Comparison of ENCODE assay signal across 8 cellular contexts in the genomic region with DNA sequence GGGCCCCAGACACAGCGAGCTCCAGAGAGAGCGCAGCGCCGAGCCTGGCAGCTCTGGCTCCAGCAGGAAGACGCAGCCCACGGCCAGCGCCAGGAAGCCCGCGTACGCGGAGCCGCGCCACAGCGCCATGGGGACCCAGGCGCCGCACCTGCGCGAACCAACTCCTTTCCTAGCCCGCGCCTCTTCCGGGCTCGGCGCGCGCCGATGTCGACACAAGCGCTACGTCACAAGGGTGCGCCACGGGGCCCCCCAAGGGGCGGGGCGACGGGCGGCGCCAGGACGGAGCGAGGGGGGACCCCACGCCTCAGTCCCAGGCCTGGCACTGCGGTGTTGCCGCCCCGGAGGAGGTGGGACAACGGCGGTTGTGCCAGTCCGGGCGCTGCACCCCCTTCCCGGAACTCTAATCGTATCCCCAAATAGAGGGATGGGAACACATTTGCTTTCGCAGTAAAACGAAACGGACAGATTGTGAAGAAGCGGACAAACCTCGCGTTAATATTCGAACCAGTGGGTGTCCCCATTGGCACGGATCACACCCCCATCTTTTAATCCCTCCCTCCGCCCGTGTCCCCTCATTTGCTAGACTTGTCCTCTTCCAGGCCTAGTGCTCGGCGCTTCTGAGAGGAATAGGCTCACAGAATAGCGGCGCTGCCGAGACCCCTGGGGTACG. TPM values are rescaled to one million over a fixed set of nuclear protein-coding genes. Genes with fewer than 3 reads are reported as not detected.
DNase-seq lines count a peak whose midpoint lies in the region; ATAC-seq, FAIRE-seq and TF ChIP-seq lines count a peak whose summit lies in the region.

A gene (minus strand): TSS at position 196 of the 670 bp plus-strand sequence. CDS start 67 bp downstream, at position 129.

- peak within 1 kb of the TSS; percentile 85 to 94 (median 93) for H3K4me3 ChIP-seq in HepG2 (replicated peaks in 1 of 3; ENCODE audit: insufficient read depth in 1 of 3, low read depth in 2 of 3, low read length in 3 of 3)

- H3K4me1 ChIP-seq in HepG2 (ENCODE audit: insufficient read depth, low read length), result peaks cover 46% of the 10 kb centered on the region

- H3K9me3 Mint-ChIP-seq in dendritic cell treated with granulocyte-macrophage colony-stimulating factor and Interleukin-4, amounts not matched to agents 40 ng/mL and 50 ng/mL, for 4 days, result no peaks in the 10 kb centered on the region

- no TSS peak for BruUV-seq in HepG2 (replicated peaks; lab: Mats Ljungman, UMichigan)

- peak within 1 kb of the TSS; percentile 98 for H3K4me2 ChIP-seq in HepG2 (ENCODE audit: low read depth, low read length)

- ATAC-seq in GM19397 (IDR thresholded peaks at IDR 0.05; ENCODE audit: unreplicated experiment) (peak; percentile 86), HG03565 (IDR thresholded peaks at IDR 0.05; ENCODE audit: unreplicated experiment) (peak; percentile 67), HepG2 (peak; percentile 87)

- CTCF ChIA-PET in HepG2 (lab: Yijun Ruan, JAX; ENCODE audit: low intra/inter-chr PET ratio, low total read pairs), result no interaction called here

- H3K79me2 ChIP-seq in HepG2 (ENCODE audit: insufficient read depth, low read length), result peaks cover 34% of the 10 kb centered on the region

- intact Hi-C loops in dendritic cell treated with granulocyte-macrophage colony-stimulating factor and Interleukin-4, amounts not matched to agents 40 ng/mL and 50 ng/mL, for 4 days (cut with micrococcal nuclease), result loop anchor here (10.0 kb wide), 1 partner anchor 901 kb away; a partner anchor contains a TSS
- intact Hi-C loops in HepG2 (cut with micrococcal nuclease; ENCODE audit: unreplicated experiment), result loop anchor here (5.0 kb wide), 2 partner anchors 61 to 269 kb away; a partner anchor contains a TSS

- peak; percentile 97 for DNase-seq in CD1c-positive myeloid dendritic cell (ENCODE audit: extremely low spot score)
- DNase-seq in NCI-H774 (lab: John Stamatoyannopoulos, UW), result peak; percentile 93
- DNase-seq in activated CD4-positive, alpha-beta T cell treated with anti-CD3 and anti-CD28 coated beads, Interleukin-2, amount 50 U/mL, for 4 hours, result peak; percentile 88
- DNase-seq in HepG2 (ENCODE audit: low spot score), result peak; percentile 73
- DNase-seq in stimulated activated CD4-positive, alpha-beta T cell treated with anti-CD3 and anti-CD28 coated beads, Interleukin-2, amount 100 ng/mL, for 48 hours, result peak; percentile 94 to 95

- POLR2A ChIA-PET in HepG2 (lab: Yijun Ruan, JAX), result interaction anchor here (1.0 kb wide), 2 partner anchors 33 to 295 kb away, joined by 3 read pairs; no protein-coding TSS in a partner anchor

- peak within 1 kb of the TSS; percentile 89 for H3K4me3 Mint-ChIP-seq in dendritic cell treated with granulocyte-macrophage colony-stimulating factor and Interleukin-4, amounts not matched to agents 40 ng/mL and 50 ng/mL, for 4 days

- peaks cover 0 to 4% of the 10 kb centered on the region in 2 experiments; a peak in 1 of 5 replicates for H3K27me3 ChIP-seq in HepG2 (ENCODE audit: control insufficient read depth in 1 of 2, insufficient read depth in 2 of 2, low read length in 2 of 2)

- H3K27me3 Mint-ChIP-seq in dendritic cell treated with granulocyte-macrophage colony-stimulating factor and Interleukin-4, amounts not matched to agents 40 ng/mL and 50 ng/mL, for 4 days, result no peaks in the 10 kb centered on the region

- WGBS in HepG2 (ENCODE audit: low lambda C conversion rate), result 0% methylated on average over 4 of the region's 64 CpGs

- H4K20me1 ChIP-seq in HepG2 (ENCODE audit: insufficient read depth, low read length), result no peaks in the 10 kb centered on the region; the same call in 1 of the 2 replicates

- in situ Hi-C loops in HepG2 (cut with HindIII; ENCODE audit: extremely low pct_ligation_motif_present, low pct_unique_long_range_greater_than_20kb), result no loop called here

- peak within 1 kb of the TSS; percentile 77 for H3K27ac ChIP-seq in HepG2 (ENCODE audit: extremely low read length, insufficient read depth, low read length)

- no peaks in the 10 kb centered on the region for H3K9me3 ChIP-seq in HepG2 (ENCODE audit: low read length)

- peak within 1 kb of the TSS; percentile 86 for H3K9ac ChIP-seq in HepG2 (ENCODE audit: insufficient read depth, low read depth, low read length)

- peaks cover 64% of the 10 kb centered on the region for H3K4me1 Mint-ChIP-seq in dendritic cell treated with granulocyte-macrophage colony-stimulating factor and Interleukin-4, amounts not matched to agents 40 ng/mL and 50 ng/mL, for 4 days (ENCODE audit: low read depth)

- peak within 1 kb of the TSS; percentile 67 for H2AFZ ChIP-seq in HepG2 (ENCODE audit: low read length)

- peak; percentile 9; the same call in 1 of the 2 replicates for TF ChIP-seq CTCF in HepG2 (CRISPR knock-in tag; IDR thresholded peaks at IDR 0.05)

- peak; percentile 92 to 96 for TF ChIP-seq POLR2A in HepG2 (IDR thresholded peaks at IDR 0.05; ENCODE audit: insufficient read depth in 1 of 2, low read depth in 2 of 2, low read length in 2 of 2)

- peaks cover 0 to 3% of the 10 kb centered on the region in 2 experiments; a peak in 2 of 5 replicates for H3K36me3 ChIP-seq in HepG2 (replicated peaks in 1 of 2; ENCODE audit: control insufficient read depth in 1 of 2, insufficient read depth in 2 of 2, low read length in 2 of 2)

- H3K36me3 Mint-ChIP-seq in dendritic cell treated with granulocyte-macrophage colony-stimulating factor and Interleukin-4, amounts not matched to agents 40 ng/mL and 50 ng/mL, for 4 days (ENCODE audit: low read depth), result peaks cover 46% of the 10 kb centered on the region

- peak; percentile 49 to 63; a peak in 2 of 4 replicates for TF ChIP-seq EP300 in HepG2 (IDR thresholded peaks at IDR 0.05; ENCODE audit: low read depth in 2 of 2, low read length in 2 of 2)
- TF ChIP-seq EP300 in HepG2 (CRISPR knock-in tag; IDR thresholded peaks at IDR 0.05; ENCODE audit: borderline replicate concordance), result peak; percentile 67; the same call in 1 of the 2 replicates

- peak within 1 kb of the TSS; percentile 96 for H3K27ac Mint-ChIP-seq in dendritic cell treated with granulocyte-macrophage colony-stimulating factor and Interleukin-4, amounts not matched to agents 40 ng/mL and 50 ng/mL, for 4 days

- no peak for FAIRE-seq in HepG2 (lab: Jason Lieb, UNC)

- 0 out of 2 replicates have a peak, but pooled peaks have one; percentile 38 for TF ChIP-seq RAD21 in HepG2 (CRISPR knock-in tag; IDR thresholded peaks at IDR 0.05)

TF ChIP-seq in HepG2, 621 proteins besides CTCF, POLR2A, EP300 and RAD21 (continues in another document):
- no peak for TF ChIP-seq RFX1 (IDR thresholded peaks at IDR 0.05)
- 0 out of 2 replicates have a peak, but pooled peaks have one; percentile 78 for TF ChIP-seq ZSCAN30 (CRISPR knock-in tag; IDR thresholded peaks at IDR 0.05)
- peak; percentile 43 for TF ChIP-seq SKI (IDR thresholded peaks at IDR 0.05; ENCODE audit: partially characterized antibody)
- no peak for TF ChIP-seq ZNF737 (CRISPR knock-in tag; IDR thresholded peaks at IDR 0.05; ENCODE audit: borderline replicate concordance)
- peak; percentile 90 for TF ChIP-seq ZFY (CRISPR knock-in tag; IDR thresholded peaks at IDR 0.05)
- 0 out of 2 replicates have a peak, but pooled peaks have one; percentile 22 for TF ChIP-seq BHLHE40 (IDR thresholded peaks at IDR 0.05; ENCODE audit: low read length)
- peak; percentile 73; the same call in 1 of the 2 replicates for TF ChIP-seq HOXA9 (CRISPR knock-in tag; IDR thresholded peaks at IDR 0.05; ENCODE audit: borderline replicate concordance)
- TF ChIP-seq KLF12 (CRISPR knock-in tag; IDR thresholded peaks at IDR 0.05; ENCODE audit: borderline replicate concordance), result peak; percentile 57
- TF ChIP-seq, protein P1, sequence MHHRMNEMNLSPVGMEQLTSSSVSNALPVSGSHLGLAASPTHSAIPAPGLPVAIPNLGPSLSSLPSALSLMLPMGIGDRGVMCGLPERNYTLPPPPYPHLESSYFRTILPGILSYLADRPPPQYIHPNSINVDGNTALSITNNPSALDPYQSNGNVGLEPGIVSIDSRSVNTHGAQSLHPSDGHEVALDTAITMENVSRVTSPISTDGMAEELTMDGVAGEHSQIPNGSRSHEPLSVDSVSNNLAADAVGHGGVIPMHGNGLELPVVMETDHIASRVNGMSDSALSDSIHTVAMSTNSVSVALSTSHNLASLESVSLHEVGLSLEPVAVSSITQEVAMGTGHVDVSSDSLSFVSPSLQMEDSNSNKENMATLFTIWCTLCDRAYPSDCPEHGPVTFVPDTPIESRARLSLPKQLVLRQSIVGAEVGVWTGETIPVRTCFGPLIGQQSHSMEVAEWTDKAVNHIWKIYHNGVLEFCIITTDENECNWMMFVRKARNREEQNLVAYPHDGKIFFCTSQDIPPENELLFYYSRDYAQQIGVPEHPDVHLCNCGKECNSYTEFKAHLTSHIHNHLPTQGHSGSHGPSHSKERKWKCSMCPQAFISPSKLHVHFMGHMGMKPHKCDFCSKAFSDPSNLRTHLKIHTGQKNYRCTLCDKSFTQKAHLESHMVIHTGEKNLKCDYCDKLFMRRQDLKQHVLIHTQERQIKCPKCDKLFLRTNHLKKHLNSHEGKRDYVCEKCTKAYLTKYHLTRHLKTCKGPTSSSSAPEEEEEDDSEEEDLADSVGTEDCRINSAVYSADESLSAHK (CRISPR knock-in tag; IDR thresholded peaks at IDR 0.05; ENCODE audit: borderline replicate concordance), result no peak

RNA-seq across cellular contexts. Expression of the gene that starts here (rescaled TPM):
- total RNA-seq in HepG2 (2016; rRNA removed; fragmentation: Illumina TruSeq; extraction: Trizol), result 33.5 and 67.5 TPM in 2 replicates
- total RNA-seq in HepG2 (2016; cell fraction: cytosol; rRNA removed; fragmentation: Illumina TruSeq; extraction: Trizol; ENCODE audit: low read depth), result 22.4 and 27.1 TPM in 2 replicates
- 32.0 and 67.5 TPM in 2 replicates for total RNA-seq in HepG2 (2016; cell fraction: insoluble cytoplasmic fraction; rRNA removed; fragmentation: Illumina TruSeq; extraction: Trizol)
- total RNA-seq in HepG2 (2016; cell fraction: membrane; rRNA removed; fragmentation: Illumina TruSeq; extraction: Trizol), result 22.2 and 23.4 TPM in 2 replicates
- 67.5 and 93.2 TPM in 2 replicates for total RNA-seq in HepG2 (2016; cell fraction: nucleus; rRNA removed; fragmentation: Illumina TruSeq; extraction: Trizol)
- 59.4 and 61.6 TPM in 2 replicates for polyA plus RNA-seq in HepG2 (2011; rRNA removed)
- polyA plus RNA-seq in HepG2 (2011; cell fraction: cytosol; rRNA removed), result 41.8 and 45.0 TPM in 2 replicates
- polyA plus RNA-seq in HepG2 (2011; cell fraction: nucleus; rRNA removed), result 62.2 and 69.8 TPM in 2 replicates
- polyA plus RNA-seq in HepG2 (2012), result 29.7 and 33.7 TPM in 2 replicates
- polyA plus RNA-seq in HepG2 (2016; cell fraction: cytosol; fragmentation: Illumina TruSeq; extraction: Trizol; ENCODE audit: low read depth), result 4.6 and 4.9 TPM in 2 replicates
- polyA plus RNA-seq in HepG2 (2016; cell fraction: insoluble cytoplasmic fraction; fragmentation: Illumina TruSeq; extraction: Trizol; ENCODE audit: low read depth), result 25.8 and 28.0 TPM in 2 replicates
- polyA plus RNA-seq in HepG2 (2016; cell fraction: membrane; fragmentation: Illumina TruSeq; extraction: Trizol; ENCODE audit: low read depth), result 10.4 and 11.2 TPM in 2 replicates
- polyA plus RNA-seq in HepG2 (2016; cell fraction: nucleus; fragmentation: Illumina TruSeq; extraction: Trizol; ENCODE audit: insufficient read depth, low read depth), result 113 and 118 TPM in 2 replicates
- polyA minus RNA-seq in HepG2 (2011; rRNA and poly(A)+ RNA removed; ENCODE audit: low replicate concordance), result 47.4 and 81.7 TPM in 2 replicates
- polyA minus RNA-seq in HepG2 (2011; cell fraction: cytosol; rRNA and poly(A)+ RNA removed), result 17.2 and 21.0 TPM in 2 replicates
- 86.3 and 91.4 TPM in 2 replicates for polyA minus RNA-seq in HepG2 (2011; cell fraction: nucleus; rRNA and poly(A)+ RNA removed)

Comparison
In these comparisons a context has a peak if more than half of its experiments do, and no peak if none do; other contexts are left out.
1. Peak in every context shown above with its lines: DNase-seq, ATAC-seq, H3K4me3 ChIP-seq and H3K27ac ChIP-seq.